In genomic region chr3:128173849-128174248, GRCh38 we compare ENCODE assay signal across 19 cellular contexts. TPM values are rescaled to one million over a fixed set of nuclear protein-coding genes. Genes with fewer than 3 reads are reported as not detected.
DNase-seq lines count a peak whose midpoint lies in the region; ATAC-seq and TF ChIP-seq lines count a peak whose summit lies in the region.
"Had no signal": no experiment of that assay in that cellular context is flagged by ENCODE, and none has a peak within 500 bp of the region (broad histone marks: within the 10 kb centered on the region; RNA-seq: fewer than 3 reads in every experiment).

No MANE protein-coding gene starts in this region.

- peaks cover 3% of the 10 kb centered on the region for H3K27me3 Mint-ChIP-seq in nephron progenitor cell (ENCODE audit: low read depth, poor library complexity)
- H3K27me3 Mint-ChIP-seq: activated CD4-positive, alpha-beta T cell treated with anti-CD3 and anti-CD28 coated beads, Interleukin-2, amount 10 ng/mL, durations not matched to agents 7 days and 5 days; CD4-positive, CD25-positive, alpha-beta regulatory T cell; naive B cell had no signal

- H3K27me3 ChIP-seq in heart right ventricle, result no peaks in the 10 kb centered on the region
- H3K27me3 ChIP-seq: adrenal gland, gastroesophageal sphincter, spleen had no signal

- 39 to 67% methylated on average over 7 of the region's 7 CpGs for WGBS in heart right ventricle, 2 donors

- H3K36me3 Mint-ChIP-seq in nephron progenitor cell (ENCODE audit: low read depth), result no peaks in the 10 kb centered on the region
- H3K36me3 Mint-ChIP-seq in activated naive CD4-positive, alpha-beta T cell treated with anti-CD3 and anti-CD28 coated beads, Interleukin-2, amount 50 U/mL, for 72 hours, result no peaks in the 10 kb centered on the region
- H3K36me3 Mint-ChIP-seq: naive B cell had no signal

- no peak overlapping the region for H3K4me3 Mint-ChIP-seq in nephron progenitor cell
- H3K4me3 Mint-ChIP-seq: activated CD4-positive, alpha-beta T cell treated with anti-CD3 and anti-CD28 coated beads, Interleukin-2, amount 10 ng/mL, durations not matched to agents 7 days and 5 days; CD4-positive, CD25-positive, alpha-beta regulatory T cell had no signal

- H3K9me3 Mint-ChIP-seq in nephron progenitor cell, result no peaks in the 10 kb centered on the region
- no peaks in the 10 kb centered on the region for H3K9me3 Mint-ChIP-seq in activated naive CD4-positive, alpha-beta T cell treated with anti-CD3 and anti-CD28 coated beads, Interleukin-2, amount 50 U/mL, for 72 hours
- H3K9me3 Mint-ChIP-seq: activated CD4-positive, alpha-beta T cell treated with anti-CD3 and anti-CD28 coated beads, Interleukin-2, amount 10 ng/mL, durations not matched to agents 7 days and 5 days; CD4-positive, CD25-positive, alpha-beta regulatory T cell; naive B cell had no signal

- ATAC-seq in heart right ventricle, result peak; percentile 35 to 85 (median 72)
- ATAC-seq in activated naive CD4-positive, alpha-beta T cell treated with anti-CD3 and anti-CD28 coated beads, Interleukin-2, amount 50 U/mL, for 72 hours, result no peak
- ATAC-seq: esophagus mucosa, gastroesophageal sphincter, HCT116 had no signal

- TF ChIP-seq CTCF in heart right ventricle (IDR thresholded peaks at IDR 0.05), result peak in 3 of 9 donors; percentile 21 to 36 (median 23)
- TF ChIP-seq CTCF in nephron progenitor cell (IDR thresholded peaks at IDR 0.05), result no peak

- H3K4me3 ChIP-seq in heart right ventricle, result no peak overlapping the region
- H3K4me3 ChIP-seq: adrenal gland, gastroesophageal sphincter, lung, spleen had no signal

- peaks cover 45% of the 10 kb centered on the region for H3K4me1 Mint-ChIP-seq in nephron progenitor cell

- H3K27ac Mint-ChIP-seq in nephron progenitor cell, result peak overlapping the region; percentile 10
- H3K27ac Mint-ChIP-seq in activated naive CD4-positive, alpha-beta T cell treated with anti-CD3 and anti-CD28 coated beads, Interleukin-2, amount 50 U/mL, for 72 hours, result peak overlapping the region in 1 of 2 donors; percentile 63
- H3K27ac Mint-ChIP-seq: activated CD4-positive, alpha-beta T cell treated with anti-CD3 and anti-CD28 coated beads, Interleukin-2, amount 10 ng/mL, durations not matched to agents 7 days and 5 days; CD4-positive, CD25-positive, alpha-beta regulatory T cell had no signal

- H3K36me3 ChIP-seq in heart right ventricle, result no peaks in the 10 kb centered on the region
- H3K36me3 ChIP-seq: adrenal gland, gastroesophageal sphincter, spleen had no signal

- intact Hi-C loops in heart right ventricle (cut with DNase I), result loop anchor here (5.0 to 10.0 kb wide), 8 partner anchors 141 to 433 kb away; partner anchors contain the start of gene GATA2 (in 3 of the 10)

- H3K9me3 ChIP-seq in heart right ventricle, result no peaks in the 10 kb centered on the region
- H3K9me3 ChIP-seq: adrenal gland, gastroesophageal sphincter, spleen had no signal

- H3K27ac ChIP-seq in heart right ventricle, result peak overlapping the region in 7 of 10 donors; percentile 18 to 64 (median 38)
- H3K27ac ChIP-seq: adrenal gland, gastroesophageal sphincter had no signal

- peak; percentile 48 for DNase-seq in ELF-1 (ENCODE audit: low read depth, low spot score)
- peak; percentile 18 for DNase-seq in SK-N-DZ (ENCODE audit: low spot score)
- DNase-seq in heart right ventricle, result peak in 1 of 2 donors; percentile 31
- no peak for DNase-seq in nephron progenitor cell
- no peak for DNase-seq in SHP77 (lab: John Stamatoyannopoulos, UW)
- no peak for DNase-seq in activated gamma-delta T cell treated with Interleukin-2 at 50 U/mL for 16 hours
- DNase-seq in activated naive CD4-positive, alpha-beta T cell treated with anti-CD3 and anti-CD28 coated beads, Interleukin-2, amount 50 U/mL, for 72 hours (ENCODE audit: low spot score in 2 of 2), result no peak
- no peak for DNase-seq in NCI-H1436 treated with DMSO at 0.1 percent for 48 hours (lab: John Stamatoyannopoulos, UW)
- DNase-seq: activated CD4-positive, alpha-beta T cell treated with anti-CD3 and anti-CD28 coated beads, Interleukin-2, amount 10 ng/mL, durations not matched to agents 7 days and 5 days; activated CD8-positive, alpha-beta memory T cell treated with anti-CD3 and anti-CD28 coated beads, Interleukin-2, amount 50 U/mL, for 4 hours; adrenal gland; CD4-positive, CD25-positive, alpha-beta regulatory T cell; central memory CD4-positive, alpha-beta T cell; naive B cell; spleen had no signal

- peaks cover 9 to 81% (median 59%) of the 10 kb centered on the region in 9 donors for H3K4me1 ChIP-seq in heart right ventricle

RNA-seq across cellular contexts. Expression of gene EEFSEC, which starts 20.6 kb away (rescaled TPM):
- 5.0 and 7.9 TPM in 2 replicates for polyA plus RNA-seq in SK-N-DZ (2014; cell fraction: cytosol; rRNA removed)
- 9.0 and 10.0 TPM in 2 replicates for polyA plus RNA-seq in SK-N-DZ (2014; cell fraction: nucleus; rRNA removed)
- total RNA-seq in heart right ventricle, result 10 to 100 TPM; 16.5 to 29.5 (median 25.4) TPM
- 10 to 100 TPM; 16.7 to 18.1 TPM for polyA plus RNA-seq in heart right ventricle
- total RNA-seq in activated naive CD4-positive, alpha-beta T cell treated with anti-CD3 and anti-CD28 coated beads, Interleukin-2, amount 50 U/mL, for 72 hours, result 10 to 100 TPM in 1 of 2 donors, 1 to 10 TPM in 1; 3.4 to 20.3 TPM

RNA-seq across cellular contexts. Expression of gene RUVBL1, which starts 50.2 kb away (rescaled TPM):
- polyA plus RNA-seq in SK-N-DZ (2014; cell fraction: cytosol; rRNA removed), result 258 and 297 TPM in 2 replicates
- 86.8 and 137 TPM in 2 replicates for polyA plus RNA-seq in SK-N-DZ (2014; cell fraction: nucleus; rRNA removed)
- total RNA-seq in heart right ventricle, result 10 to 100 TPM; 23.5 to 34.4 (median 25.6) TPM
- polyA plus RNA-seq in heart right ventricle, result 10 to 100 TPM in 1 of 2 donors, 1 to 10 TPM in 1; 9.4 to 38.5 TPM
- total RNA-seq in activated naive CD4-positive, alpha-beta T cell treated with anti-CD3 and anti-CD28 coated beads, Interleukin-2, amount 50 U/mL, for 72 hours, result 10 to 100 TPM; 36.1 to 69.7 TPM

Comparison
In these comparisons a context has a peak if more than half of its experiments do, and no peak if none do; other contexts are left out.
1. DNase-seq: peak in ELF-1 (single experiment) and SK-N-DZ (single experiment); none in nephron progenitor cell (single experiment), SHP77 (0 of 2), activated gamma-delta T cell treated with Interleukin-2 at 50 U/mL for 16 hours (single experiment), activated naive CD4-positive, alpha-beta T cell treated with anti-CD3 and anti-CD28 coated beads, Interleukin-2, amount 50 U/mL, for 72 hours (0 of 2) and NCI-H1436 treated with DMSO at 0.1 percent for 48 hours (single experiment).
2. ATAC-seq: peak in heart right ventricle (8 of 8); none in activated naive CD4-positive, alpha-beta T cell treated with anti-CD3 and anti-CD28 coated beads, Interleukin-2, amount 50 U/mL, for 72 hours (0 of 2).